16 cellular contexts compared by ENCODE assay signal in the genomic region with DNA sequence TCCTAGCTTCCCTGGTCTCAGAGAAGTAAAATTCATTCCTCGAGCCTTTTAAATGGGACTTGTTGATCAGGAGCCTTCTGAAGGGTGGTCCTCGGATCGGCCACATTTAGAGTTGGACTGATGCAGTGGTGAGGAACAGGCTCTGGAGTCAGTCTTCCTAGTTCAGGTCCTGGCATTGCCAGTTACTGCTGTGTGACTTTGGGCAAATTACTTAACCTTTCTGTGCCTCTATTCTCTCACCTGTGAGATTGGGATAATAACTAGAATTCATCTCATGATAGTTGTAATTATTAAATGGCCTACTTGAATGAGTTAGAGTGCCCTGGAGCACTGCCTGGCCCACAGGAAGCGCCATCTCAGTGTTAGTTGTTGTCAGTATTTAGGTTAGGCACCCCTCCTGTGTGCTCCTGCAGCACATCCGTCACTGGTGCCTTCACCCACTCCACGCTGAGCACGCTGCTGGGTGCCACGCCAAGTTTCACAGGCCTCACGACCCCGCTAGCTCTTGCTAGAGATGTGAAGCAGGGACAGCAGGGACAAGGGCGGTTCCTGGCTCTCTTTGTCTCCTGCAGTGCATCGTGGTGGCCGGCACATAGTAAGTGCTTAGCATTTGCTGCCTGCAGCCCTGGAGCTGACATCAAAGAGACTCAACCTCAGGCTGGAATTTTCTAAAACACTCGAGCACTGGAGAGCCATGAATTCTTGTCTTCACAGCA.
DNase-seq lines count a peak whose midpoint lies in the region; ATAC-seq and TF ChIP-seq lines count a peak whose summit lies in the region.
"Had no signal": no experiment of that assay in that cellular context is flagged by ENCODE, and none has a peak within 500 bp of the region (broad histone marks: within the 10 kb centered on the region; RNA-seq: fewer than 3 reads in every experiment).

No MANE protein-coding gene starts in this region.

- H2AFZ ChIP-seq in DND-41 (ENCODE audit: low read depth, low read length) = no peak overlapping the region

- no peak overlapping the region for H3K9ac ChIP-seq in DND-41 (ENCODE audit: low read depth, low read length)
- H3K9ac ChIP-seq: KMS-11 had no signal

- H3K9me3 ChIP-seq in DND-41 (ENCODE audit: insufficient read depth, low read length, severe bottlenecking) = no peaks in the 10 kb centered on the region
- no peaks in the 10 kb centered on the region for H3K9me3 ChIP-seq in T-helper 17 cell (ENCODE audit: control insufficient read depth, low read length, poor library complexity, severe bottlenecking)
- H3K9me3 ChIP-seq in testis = no peaks in the 10 kb centered on the region
- peaks cover 0 to 4% (median 2%) of the 10 kb centered on the region in 3 donors for H3K9me3 ChIP-seq in tibial artery
- H3K9me3 ChIP-seq: A549 had no signal

- DNase-seq in activated CD8-positive, alpha-beta memory T cell treated with anti-CD3 and anti-CD28 coated beads, Interleukin-2, amount 10 ng/mL, durations not matched to agents 7 days and 5 days = peak; percentile 33
- DNase-seq in activated CD8-positive, alpha-beta memory T cell treated with anti-CD3 and anti-CD28 coated beads, Interleukin-2, amount 50 U/mL, for 48 hours = no peak
- DNase-seq in DND-41 = no peak
- DNase-seq in T-helper 17 cell = no peak
- DNase-seq in testis = peak; percentile 2
- DNase-seq in tibial artery = no peak
- no peak for DNase-seq in effector CD4-positive, alpha-beta T cell
- DNase-seq: C1 segment of cervical spinal cord, HFFc6, MM.1S, NCI-H1092 treated with DMSO at 0.1 percent for 48 hours, NCI-H2081 treated with DMSO at 0.1 percent for 48 hours, NCI-H510A treated with DMSO at 0.1 percent for 48 hours, NCI-H82 had no signal

- H3K27ac Mint-ChIP-seq in activated CD8-positive, alpha-beta memory T cell treated with anti-CD3 and anti-CD28 coated beads, Interleukin-2, amount 10 ng/mL, durations not matched to agents 7 days and 5 days = no peak overlapping the region
- H3K27ac Mint-ChIP-seq in T-helper 17 cell = peak overlapping the region; percentile 41
- H3K27ac Mint-ChIP-seq: HFFc6 had no signal

- H3K4me1 Mint-ChIP-seq in activated CD8-positive, alpha-beta memory T cell treated with anti-CD3 and anti-CD28 coated beads, Interleukin-2, amount 10 ng/mL, durations not matched to agents 7 days and 5 days = peaks cover 44% of the 10 kb centered on the region
- peaks cover 3% of the 10 kb centered on the region for H3K4me1 Mint-ChIP-seq in T-helper 17 cell

- H3K36me3 Mint-ChIP-seq in activated CD8-positive, alpha-beta memory T cell treated with anti-CD3 and anti-CD28 coated beads, Interleukin-2, amount 10 ng/mL, durations not matched to agents 7 days and 5 days = peaks cover 26% of the 10 kb centered on the region
- no peaks in the 10 kb centered on the region for H3K36me3 Mint-ChIP-seq in T-helper 17 cell (ENCODE audit: low read depth)

- peaks cover 80% of the 10 kb centered on the region for H3K79me2 ChIP-seq in DND-41 (ENCODE audit: insufficient read depth, low read length)

- TF ChIP-seq CTCF in DND-41 (IDR thresholded peaks at IDR 0.05; ENCODE audit: borderline replicate concordance, extremely low read depth, low read length, poor library complexity, severe bottlenecking) (no peak), testis (IDR thresholded peaks at IDR 0.05) (no peak), tibial artery (IDR thresholded peaks at IDR 0.05) (no peak)

- no peak overlapping the region for H3K4me2 ChIP-seq in DND-41 (ENCODE audit: insufficient read depth, low read length)
- H3K4me2 ChIP-seq: A549, KMS-11 had no signal

- H3K36me3 ChIP-seq in DND-41 (ENCODE audit: insufficient read depth, low read length) = peaks cover 19% of the 10 kb centered on the region
- no peaks in the 10 kb centered on the region for H3K36me3 ChIP-seq in testis (ENCODE audit: low read depth, missing control alignments)
- H3K36me3 ChIP-seq in tibial artery = no peaks in the 10 kb centered on the region

- no peaks in the 10 kb centered on the region; the same call in 1 of the 2 replicates for H4K20me1 ChIP-seq in DND-41 (ENCODE audit: insufficient read depth, low read length)

- WGBS in testis, 2 donors = 91 to 92% methylated on average over 14 of the region's 14 CpGs

- H3K27me3 ChIP-seq in DND-41 (ENCODE audit: insufficient read depth, low read length, poor library complexity) = no peaks in the 10 kb centered on the region
- no peaks in the 10 kb centered on the region for H3K27me3 ChIP-seq in testis
- no peaks in the 10 kb centered on the region for H3K27me3 ChIP-seq in tibial artery

- no peak for ATAC-seq in activated CD8-positive, alpha-beta memory T cell treated with anti-CD3 and anti-CD28 coated beads, Interleukin-2, amount 10 ng/mL, durations not matched to agents 7 days and 5 days
- ATAC-seq in DND-41 (ENCODE audit: insufficient read depth, low read depth) = no peak
- ATAC-seq in T-helper 17 cell = no peak
- ATAC-seq: A549 had no signal

- H3K4me3 Mint-ChIP-seq in activated CD8-positive, alpha-beta memory T cell treated with anti-CD3 and anti-CD28 coated beads, Interleukin-2, amount 10 ng/mL, durations not matched to agents 7 days and 5 days = no peak overlapping the region
- no peak overlapping the region for H3K4me3 Mint-ChIP-seq in T-helper 17 cell
- H3K4me3 Mint-ChIP-seq: HFFc6 had no signal

- CTCF ChIA-PET in activated CD8-positive, alpha-beta memory T cell treated with anti-CD3 and anti-CD28 coated beads, Interleukin-2, amount 10 ng/mL, durations not matched to agents 7 days and 5 days (lab: Charles Lee) = interaction anchor here (1.1 kb wide), 1 partner anchor 9 kb away, joined by 3 read pairs; no protein-coding TSS in a partner anchor

- H3K4me3 ChIP-seq in DND-41 (ENCODE audit: low read depth in 1 of 2, low read length in 2 of 2) (no peak overlapping the region), testis (no peak overlapping the region), tibial artery (no peak overlapping the region)
- H3K4me3 ChIP-seq: A549 had no signal

- intact Hi-C loops in testis (cut with DNase I; ENCODE audit: low total_unique reads) = no loop called here
- intact Hi-C loops in tibial artery (cut with DNase I; ENCODE audit: low total_unique reads) = no loop called here

- peaks cover 3% of the 10 kb centered on the region for H3K9me3 Mint-ChIP-seq in activated CD8-positive, alpha-beta memory T cell treated with anti-CD3 and anti-CD28 coated beads, Interleukin-2, amount 10 ng/mL, durations not matched to agents 7 days and 5 days (ENCODE audit: low read depth)

- peak overlapping the region; percentile 17; the same call in 1 of the 2 replicates for H3K27ac ChIP-seq in DND-41 (ENCODE audit: low read length)
- no peak overlapping the region for H3K27ac ChIP-seq in testis
- no peak overlapping the region for H3K27ac ChIP-seq in tibial artery
- H3K27ac ChIP-seq: A549, KMS-11 had no signal

- TF ChIP-seq POLR2A in testis (IDR thresholded peaks at IDR 0.05) = no peak

- H3K4me1 ChIP-seq in DND-41 (ENCODE audit: insufficient read depth, low read length) (peaks cover 49% of the 10 kb centered on the region), testis (no peaks in the 10 kb centered on the region), tibial artery (no peaks in the 10 kb centered on the region)
- H3K4me1 ChIP-seq: A549 had no signal

- no peaks in the 10 kb centered on the region for H3K27me3 Mint-ChIP-seq in activated CD8-positive, alpha-beta memory T cell treated with anti-CD3 and anti-CD28 coated beads, Interleukin-2, amount 10 ng/mL, durations not matched to agents 7 days and 5 days
- no peaks in the 10 kb centered on the region for H3K27me3 Mint-ChIP-seq in T-helper 17 cell

Comparison
In these comparisons a context has a peak if more than half of its experiments do, and no peak if none do; other contexts are left out.
1. DNase-seq: peak in activated CD8-positive, alpha-beta memory T cell treated with anti-CD3 and anti-CD28 coated beads, Interleukin-2, amount 10 ng/mL, durations not matched to agents 7 days and 5 days (single experiment) and testis (single experiment); none in activated CD8-positive, alpha-beta memory T cell treated with anti-CD3 and anti-CD28 coated beads, Interleukin-2, amount 50 U/mL, for 48 hours (single experiment), DND-41 (single experiment), T-helper 17 cell (0 of 3), tibial artery (0 of 2) and effector CD4-positive, alpha-beta T cell (single experiment).